Comparison of ENCODE assay signal across 8 cellular contexts in genomic region chr1:152869808-152870419, GRCh38. TPM values are rescaled to one million over a fixed set of nuclear protein-coding genes. Genes with fewer than 3 reads are reported as not detected.
A peak's percentile ranks its signal among the peaks of the same experiment; 100 is the strongest.
DNase-seq lines count a peak whose midpoint lies in the region; ATAC-seq and TF ChIP-seq lines count a peak whose summit lies in the region.

No MANE protein-coding gene starts in this region.

- CTCF ChIA-PET in HCT116 (lab: Charles Lee): interaction anchor here (0.6 to 6.0 kb wide), 16 partner anchors 13 to 419 kb away, joined by 3 to 94 read pairs (median 4); no protein-coding TSS in a partner anchor
- CTCF ChIA-PET in activated CD4-positive, alpha-beta T cell treated with anti-CD3 and anti-CD28 coated beads for 36 hours (lab: Charles Lee): interaction anchor here (0.5 to 1.8 kb wide), 13 partner anchors 9 to 1382 kb away, joined by 3 to 7 read pairs (median 3); no protein-coding TSS in a partner anchor

- no peaks in the 10 kb centered on the region for H3K79me2 ChIP-seq in HCT116 (ENCODE audit: insufficient read depth, low read length)

- TF ChIP-seq CTCF in HCT116 (IDR thresholded peaks at IDR 0.05 in 2 of 3, conservative IDR thresholded peaks at IDR 0.05 in 1 of 3; ENCODE audit: borderline replicate concordance in 1 of 3, insufficient read depth in 1 of 3, low read depth in 2 of 3, low read length in 2 of 3) (peak; percentile 73 to 81 (median 80)), colonic mucosa (IDR thresholded peaks at IDR 0.05) (peak; percentile 53)

- peak overlapping the region; percentile 84 for H2AFZ ChIP-seq in HCT116 (ENCODE audit: low read depth, low read length, poor library complexity, severe bottlenecking)

- no peak overlapping the region for H3K4me3 ChIP-seq in HCT116 (replicated peaks in 1 of 2; ENCODE audit: low read depth in 1 of 2, low read length in 2 of 2)
- no peak overlapping the region for H3K4me3 ChIP-seq in colonic mucosa

- RAD21 ChIA-PET in HCT116 (lab: Charles Lee; ENCODE audit: low non-redundant PET in 1 of 2, low total read pairs in 2 of 2, uncharacterized antibody in 2 of 2, unreplicated experiment in 2 of 2): interaction anchor here in 1 of 2 experiments (1.6 kb wide), 1 partner anchor 323 kb away, joined by 4 read pairs; no protein-coding TSS in a partner anchor

- H3K9me3 ChIP-seq in HCT116 (ENCODE audit: control insufficient read depth in 1 of 2, insufficient read depth in 1 of 2, low read depth in 1 of 2, low read length in 2 of 2) (no peaks in the 10 kb centered on the region), colonic mucosa (no peaks in the 10 kb centered on the region)

- intact Hi-C loops in HCT116 (cut with micrococcal nuclease) (loop anchor here (1.0 to 5.0 kb wide), 4 partner anchors 162 to 409 kb away; partner anchors contain the start of gene SPRR1B), colonic mucosa (cut with DNase I) (loop anchor here (10.0 kb wide), 1 partner anchor 355 kb away; no protein-coding TSS in a partner anchor)
- intact Hi-C loops in activated CD4-positive, alpha-beta T cell treated with anti-CD3 and anti-CD28 coated beads for 36 hours (cut with DNase I, micrococcal nuclease): loop anchor here (1.0 to 10.0 kb wide), 6 partner anchors 57 to 352 kb away; partner anchors contain the start of gene SPRR1B (in 1 of the 2)

- no peaks in the 10 kb centered on the region for H3K9me3 Mint-ChIP-seq in activated CD4-positive, alpha-beta T cell treated with anti-CD3 and anti-CD28 coated beads for 36 hours (ENCODE audit: low read depth)

- H4K20me1 ChIP-seq in HCT116 (ENCODE audit: insufficient read depth): no peaks in the 10 kb centered on the region; the same call in 1 of the 2 replicates

- no peaks in the 10 kb centered on the region for H3K9me2 ChIP-seq in HCT116 (ENCODE audit: insufficient read depth)

- H3K4me2 ChIP-seq in HCT116 (ENCODE audit: low read length): no peak overlapping the region

- no peak overlapping the region for H3K27ac ChIP-seq in HCT116 (ENCODE audit: low read depth, low read length)
- no peak overlapping the region for H3K27ac ChIP-seq in colonic mucosa

- POLR2A ChIA-PET in HCT116 (lab: Charles Lee): no interaction called here
- POLR2A ChIA-PET in activated CD4-positive, alpha-beta T cell treated with anti-CD3 and anti-CD28 coated beads for 36 hours (lab: Charles Lee): no interaction called here

- H3K27ac Mint-ChIP-seq in activated CD4-positive, alpha-beta T cell treated with anti-CD3 and anti-CD28 coated beads for 36 hours: no peak overlapping the region

- H3K4me1 Mint-ChIP-seq in activated CD4-positive, alpha-beta T cell treated with anti-CD3 and anti-CD28 coated beads for 36 hours: no peaks in the 10 kb centered on the region

- H3K36me3 Mint-ChIP-seq in activated CD4-positive, alpha-beta T cell treated with anti-CD3 and anti-CD28 coated beads for 36 hours (ENCODE audit: low read depth): no peaks in the 10 kb centered on the region

- H3K36me3 ChIP-seq in HCT116 (ENCODE audit: control insufficient read depth in 1 of 2, insufficient read depth in 2 of 2, low read length in 2 of 2) (no peaks in the 10 kb centered on the region), colonic mucosa (no peaks in the 10 kb centered on the region)

- BruUV-seq in HCT116 (replicated peaks; lab: Mats Ljungman, UMichigan): no TSS peak

- DNase-seq in COR-L47 (lab: John Stamatoyannopoulos, UW): peak; percentile 39
- peak; percentile 61 for DNase-seq in HCT116 (ENCODE audit: low read depth, low spot score)
- peak; percentile 68 to 88 for DNase-seq in NCI-H446 (lab: John Stamatoyannopoulos, UW)
- DNase-seq in activated CD4-positive, alpha-beta T cell treated with anti-CD3 and anti-CD28 coated beads for 36 hours: peak; percentile 79
- DNase-seq in colonic mucosa: peak; percentile 69
- peak; percentile 62 to 77 for DNase-seq in lung microvascular endothelial cell (ENCODE audit: low read depth in 2 of 2)
- DNase-seq in stimulated activated CD8-positive, alpha-beta memory T cell treated with anti-CD3 and anti-CD28 coated beads, Interleukin-12 subunit alpha, Interleukin-12 subunit beta, amount 100 ng/mL, for 4 hours (ENCODE audit: low read depth): peak; percentile 21

- H3K27me3 ChIP-seq in HCT116 (ENCODE audit: insufficient read depth, low read length): peaks cover 5% of the 10 kb centered on the region; the same call in 1 of the 2 replicates
- H3K27me3 ChIP-seq in colonic mucosa: no peaks in the 10 kb centered on the region

- peaks cover 5% of the 10 kb centered on the region for H3K27me3 Mint-ChIP-seq in activated CD4-positive, alpha-beta T cell treated with anti-CD3 and anti-CD28 coated beads for 36 hours

- no peak overlapping the region for H3K9ac ChIP-seq in HCT116 (ENCODE audit: low read length)
- H3K9ac ChIP-seq in colonic mucosa (ENCODE audit: low read depth in 2 of 2, low read length in 2 of 2): no peak overlapping the region

- TF ChIP-seq RAD21 in HCT116 (IDR thresholded peaks at IDR 0.05; ENCODE audit: low read depth): peak; percentile 55

- ATAC-seq in HCT116 (peak; percentile 82), HG03095 (IDR thresholded peaks at IDR 0.05; ENCODE audit: unreplicated experiment) (no peak)
- ATAC-seq in activated CD4-positive, alpha-beta T cell treated with anti-CD3 and anti-CD28 coated beads for 36 hours: peak; percentile 75

- H3K4me1 ChIP-seq in HCT116 (ENCODE audit: control insufficient read depth in 1 of 2, insufficient read depth in 2 of 2, low read length in 2 of 2): no peaks in the 10 kb centered on the region
- no peaks in the 10 kb centered on the region for H3K4me1 ChIP-seq in colonic mucosa

- H3K4me3 Mint-ChIP-seq in activated CD4-positive, alpha-beta T cell treated with anti-CD3 and anti-CD28 coated beads for 36 hours: no peak overlapping the region

- TF ChIP-seq POLR2A in HCT116 (IDR thresholded peaks at IDR 0.05; ENCODE audit: borderline replicate concordance, extremely low read depth, insufficient read depth, insufficient read length): no peak

TF ChIP-seq in HCT116, 20 proteins besides CTCF, POLR2A, EP300 and RAD21:
- no peak for TF ChIP-seq SP1 (IDR thresholded peaks at IDR 0.05; ENCODE audit: low read depth)

RNA-seq across cellular contexts. Expression of gene SMCP, which starts 8.2 kb away (rescaled TPM):
- total RNA-seq in HCT116 (2021; ENCODE audit: unreplicated experiment) (not detected), colonic mucosa (not detected), lung microvascular endothelial cell (not detected in 2 replicates)
- polyA plus RNA-seq in HCT116 (2012): 0.10 TPM in 1 of 2 replicates, not detected in the other
- total RNA-seq in activated CD4-positive, alpha-beta T cell treated with anti-CD3 and anti-CD28 coated beads for 36 hours: not detected

RNA-seq across cellular contexts. Expression of gene LCE7A, which starts 10.1 kb away (rescaled TPM):
- total RNA-seq in HCT116 (2021; ENCODE audit: unreplicated experiment): not detected
- polyA plus RNA-seq in HCT116 (2012): not detected in 2 replicates
- total RNA-seq in activated CD4-positive, alpha-beta T cell treated with anti-CD3 and anti-CD28 coated beads for 36 hours: not detected
- not detected for total RNA-seq in colonic mucosa
- total RNA-seq in lung microvascular endothelial cell: not detected in 2 replicates

RNA-seq across cellular contexts. Expression of gene LCE6A, which starts 27.3 kb away (rescaled TPM):
- total RNA-seq in HCT116 (2021; ENCODE audit: unreplicated experiment): not detected
- not detected in 2 replicates for polyA plus RNA-seq in HCT116 (2012)
- not detected for total RNA-seq in activated CD4-positive, alpha-beta T cell treated with anti-CD3 and anti-CD28 coated beads for 36 hours
- not detected for total RNA-seq in colonic mucosa
- total RNA-seq in lung microvascular endothelial cell: not detected in 2 replicates

RNA-seq across cellular contexts. Expression of gene IVL, which starts 38.4 kb away (rescaled TPM):
- not detected for total RNA-seq in HCT116 (2021; ENCODE audit: unreplicated experiment)
- polyA plus RNA-seq in HCT116 (2012): 0.04 TPM in 1 of 2 replicates, not detected in the other
- total RNA-seq in activated CD4-positive, alpha-beta T cell treated with anti-CD3 and anti-CD28 coated beads for 36 hours: under 1 TPM in 1 of 2 experiments, not detected in 1; 0.07 TPM
- total RNA-seq in colonic mucosa: not detected
- not detected in 2 replicates for total RNA-seq in lung microvascular endothelial cell

RNA-seq across cellular contexts. Expression of gene LCE1A, which starts 42.6 kb away (rescaled TPM):
- total RNA-seq in HCT116 (2021; ENCODE audit: unreplicated experiment): not detected
- not detected in 2 replicates for polyA plus RNA-seq in HCT116 (2012)
- not detected for total RNA-seq in activated CD4-positive, alpha-beta T cell treated with anti-CD3 and anti-CD28 coated beads for 36 hours
- not detected for total RNA-seq in colonic mucosa
- total RNA-seq in lung microvascular endothelial cell: not detected in 2 replicates

Comparison
In these comparisons a context has a peak if more than half of its experiments do, and no peak if none do; other contexts are left out.
1. DNase-seq: peak in every context shown above with its lines; median percentile 79 in activated CD4-positive, alpha-beta T cell treated with anti-CD3 and anti-CD28 coated beads for 36 hours; 78 in NCI-H446; 70 in lung microvascular endothelial cell; 69 in colonic mucosa; 61 in HCT116; 39 in COR-L47; 21 in stimulated activated CD8-positive, alpha-beta memory T cell treated with anti-CD3 and anti-CD28 coated beads, Interleukin-12 subunit alpha, Interleukin-12 subunit beta, amount 100 ng/mL, for 4 hours.